In the genomic region with DNA sequence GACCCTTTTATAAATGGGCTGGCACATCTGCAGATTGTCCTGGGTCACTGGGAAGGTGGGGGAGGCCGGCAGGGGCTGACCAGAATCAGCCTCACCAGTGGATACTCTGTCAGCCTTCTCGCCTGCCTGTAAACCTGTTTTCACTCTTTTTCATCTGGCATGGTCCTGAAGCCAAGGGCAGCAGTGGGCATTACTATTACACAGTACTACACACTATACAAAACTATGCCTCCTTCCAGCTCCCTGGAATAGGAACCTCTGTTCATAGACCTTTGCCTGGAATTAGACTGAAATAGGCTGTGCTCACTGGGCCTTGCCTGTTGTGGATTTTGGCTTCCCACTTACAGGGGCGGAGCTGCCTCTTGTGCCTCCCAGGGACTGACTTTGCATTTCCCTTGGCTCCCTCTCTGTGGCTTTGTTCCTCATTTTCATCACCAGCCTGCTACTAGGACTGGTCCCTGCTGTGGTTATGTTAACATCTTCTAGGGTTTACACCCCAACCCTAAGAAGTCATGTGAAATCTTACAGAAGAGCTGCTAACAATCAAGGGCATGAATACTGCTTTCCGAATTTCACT, we compare ENCODE assay signal across 12 cellular contexts.
DNase-seq lines count a peak whose midpoint lies in the region; ATAC-seq, FAIRE-seq and TF ChIP-seq lines count a peak whose summit lies in the region.
"Had no signal": no experiment of that assay in that cellular context is flagged by ENCODE, and none has a peak within 500 bp of the region (broad histone marks: within the 10 kb centered on the region; RNA-seq: fewer than 3 reads in every experiment).

No MANE protein-coding gene starts in this region.

- no peak for TF ChIP-seq EP300 in GM12878 (IDR thresholded peaks at IDR 0.05; ENCODE audit: borderline replicate concordance in 1 of 2, control insufficient read depth in 1 of 2, low read depth in 2 of 2, low read length in 2 of 2)

- no peaks in the 10 kb centered on the region for H3K27me3 ChIP-seq in GM12878 (replicated peaks in 1 of 2; ENCODE audit: control insufficient read depth in 2 of 2, insufficient read depth in 2 of 2, low read length in 1 of 2)
- H3K27me3 ChIP-seq in subcutaneous abdominal adipose tissue (ENCODE audit: control insufficient read depth in 5 of 5, insufficient read depth in 4 of 5, low read length in 5 of 5), result no peaks in the 10 kb centered on the region
- H3K27me3 ChIP-seq: esophagus muscularis mucosa had no signal

- TF ChIP-seq POLR2A in GM12878 (IDR thresholded peaks at IDR 0.05; ENCODE audit: low read depth, low read length), result no peak

- TF ChIP-seq RAD21 in GM12878 (IDR thresholded peaks at IDR 0.05; ENCODE audit: insufficient read depth, low read depth, low read length), result no peak

- intact Hi-C loops in GM12878 (cut with micrococcal nuclease; ENCODE audit: unreplicated experiment), result no loop called here

- no peak overlapping the region; the same call in 1 of the 2 replicates for H3K9ac ChIP-seq in GM12878 (ENCODE audit: control insufficient read depth, insufficient read depth, low read length)
- peak overlapping the region in 1 of 5 donors; percentile 21 for H3K9ac ChIP-seq in subcutaneous abdominal adipose tissue (ENCODE audit: low read length in 5 of 5)

- BruUV-seq in GM12878 (replicated peaks; lab: Mats Ljungman, UMichigan), result no TSS peak

- H3K27ac Mint-ChIP-seq in T-helper 2 cell treated with Interferon-gamma antibody and Interleukin-4, amounts not matched to agents 5 μg/mL and 100 μg/mL, for 36 hours, result no peak overlapping the region
- H3K27ac Mint-ChIP-seq: stimulated activated memory B cell treated with anti-CD40 and anti-IgM and Interleukin-4, amounts not matched to agents 10 μg/mL and 1 μg/mL and 100 μg/mL, for 72 hours had no signal

- no peaks in the 10 kb centered on the region; the same call in 1 of the 3 replicates for H3K9me3 ChIP-seq in GM12878 (replicated peaks; ENCODE audit: control insufficient read depth, insufficient read depth, low read length)
- no peaks in the 10 kb centered on the region for H3K9me3 ChIP-seq in subcutaneous abdominal adipose tissue (ENCODE audit: control insufficient read depth in 5 of 5, low read length in 5 of 5)
- H3K9me3 ChIP-seq: esophagus muscularis mucosa had no signal

- H3K36me3 ChIP-seq in GM12878 (ENCODE audit: control insufficient read depth in 2 of 2, insufficient read depth in 2 of 2, low read length in 1 of 2) (no peaks in the 10 kb centered on the region; a peak in 1 of 4 replicates), subcutaneous abdominal adipose tissue (ENCODE audit: control insufficient read depth in 5 of 5, insufficient read depth in 5 of 5, low read length in 5 of 5) (peaks cover 0 to 6% (median 0%) of the 10 kb centered on the region in 5 donors)
- H3K36me3 ChIP-seq: esophagus muscularis mucosa had no signal

- CTCF ChIA-PET in GM12878 (lab: Yijun Ruan, JAX), result interaction anchor here (0.8 to 1.3 kb wide), 3 partner anchors 11 to 115 kb away, joined by 3 to 7 read pairs (median 3); no protein-coding TSS in a partner anchor

- no peaks in the 10 kb centered on the region; the same call in 1 of the 2 replicates for H4K20me1 ChIP-seq in GM12878 (ENCODE audit: control insufficient read depth, insufficient read depth)

- no peaks in the 10 kb centered on the region for H3K36me3 Mint-ChIP-seq in T-helper 2 cell treated with Interferon-gamma antibody and Interleukin-4, amounts not matched to agents 5 μg/mL and 100 μg/mL, for 36 hours (ENCODE audit: low read depth)

- SMC1A ChIA-PET in GM12878 (lab: Charles Lee; ENCODE audit: uncharacterized antibody, unreplicated experiment), result interaction anchor here (1.0 to 1.7 kb wide), 10 partner anchors 8 to 53 kb away, joined by 3 to 13 read pairs (median 4); no protein-coding TSS in a partner anchor

- in situ Hi-C loops in GM12878 (cut with MboI), result no loop called here

- ATAC-seq in GM12878, result peak; percentile 56
- ATAC-seq: stimulated activated memory B cell treated with anti-CD40 and anti-IgM and Interleukin-4, amounts not matched to agents 10 μg/mL and 1 μg/mL and 100 μg/mL, for 72 hours had no signal

- no peaks in the 10 kb centered on the region for H3K27me3 Mint-ChIP-seq in T-helper 2 cell treated with Interferon-gamma antibody and Interleukin-4, amounts not matched to agents 5 μg/mL and 100 μg/mL, for 36 hours (ENCODE audit: low read depth)
- H3K27me3 Mint-ChIP-seq: stimulated activated memory B cell treated with anti-CD40 and anti-IgM and Interleukin-4, amounts not matched to agents 10 μg/mL and 1 μg/mL and 100 μg/mL, for 72 hours had no signal

- no peak overlapping the region for H3K4me2 ChIP-seq in GM12878 (ENCODE audit: control insufficient read depth, insufficient read depth)

- no peak overlapping the region; the same call in 1 of the 2 replicates for H3K27ac ChIP-seq in GM12878 (ENCODE audit: control insufficient read depth, insufficient read depth)
- H3K27ac ChIP-seq in subcutaneous abdominal adipose tissue (ENCODE audit: low read depth, low read length), result peak overlapping the region; percentile 67

- H3K4me1 ChIP-seq in GM12878 (ENCODE audit: control insufficient read depth, insufficient read depth, low read length) (peaks cover 12% of the 10 kb centered on the region), subcutaneous abdominal adipose tissue (ENCODE audit: control insufficient read depth in 5 of 5, insufficient read depth in 5 of 5, low read length in 5 of 5) (peaks cover 3 to 40% (median 22%) of the 10 kb centered on the region in 5 donors)

- no peak overlapping the region for H2AFZ ChIP-seq in GM12878 (ENCODE audit: control insufficient read depth, low read depth, low read length)

- RAD21 ChIA-PET in GM12878 (lab: Charles Lee; ENCODE audit: unreplicated experiment), result interaction anchor here (1.0 kb wide), 1 partner anchor 23 kb away, joined by 3 read pairs; no protein-coding TSS in a partner anchor

- no peak overlapping the region for H3K4me3 ChIP-seq in GM12878
- H3K4me3 ChIP-seq in subcutaneous abdominal adipose tissue (ENCODE audit: low read depth in 1 of 5, low read length in 5 of 5), result no peak overlapping the region
- H3K4me3 ChIP-seq: esophagus muscularis mucosa had no signal

- H3K79me2 ChIP-seq in GM12878 (ENCODE audit: control insufficient read depth, insufficient read depth, low read length), result peaks cover 31% of the 10 kb centered on the region

- no peak for FAIRE-seq in GM12878 (lab: Jason Lieb, UNC)

- H3K4me3 Mint-ChIP-seq in T-helper 2 cell treated with Interferon-gamma antibody and Interleukin-4, amounts not matched to agents 5 μg/mL and 100 μg/mL, for 36 hours, result no peak overlapping the region
- H3K4me3 Mint-ChIP-seq: stimulated activated memory B cell treated with anti-CD40 and anti-IgM and Interleukin-4, amounts not matched to agents 10 μg/mL and 1 μg/mL and 100 μg/mL, for 72 hours had no signal

- WGBS in GM12878 (ENCODE audit: insufficient coverage, insufficient replicate concordance, low lambda C conversion rate, missing lambda C conversion rate), result 63% methylated on average over 4 of the region's 4 CpGs

- peaks cover 4% of the 10 kb centered on the region for H3K4me1 Mint-ChIP-seq in T-helper 2 cell treated with Interferon-gamma antibody and Interleukin-4, amounts not matched to agents 5 μg/mL and 100 μg/mL, for 36 hours (ENCODE audit: low read depth)

- H3K9me3 Mint-ChIP-seq in T-helper 2 cell treated with Interferon-gamma antibody and Interleukin-4, amounts not matched to agents 5 μg/mL and 100 μg/mL, for 36 hours, result no peaks in the 10 kb centered on the region
- H3K9me3 Mint-ChIP-seq: stimulated activated memory B cell treated with anti-CD40 and anti-IgM and Interleukin-4, amounts not matched to agents 10 μg/mL and 1 μg/mL and 100 μg/mL, for 72 hours had no signal

- DNase-seq in Kasumi-1 (lab: John Stamatoyannopoulos, UW) (peak; percentile 85 to 88), GM12878 (ENCODE audit: low read depth, low spot score) (no peak), kidney tubule cell (ENCODE audit: low spot score) (peak; percentile 49), NCI-H2081 (lab: John Stamatoyannopoulos, UW) (no peak), HT-29 (ENCODE audit: low spot score) (no peak)
- no peak for DNase-seq in T-helper 2 cell treated with Interferon-gamma antibody and Interleukin-4, amounts not matched to agents 5 μg/mL and 100 μg/mL, for 36 hours (ENCODE audit: low spot score)
- no peak for DNase-seq in stimulated activated CD4-positive, alpha-beta T cell treated with anti-CD3 and anti-CD28 coated beads, Interleukin-4, amount 100 ng/mL, for 1 hour
- DNase-seq: occipital lobe, SHP77 treated with DMSO at 0.1 percent for 48 hours had no signal

- POLR2A ChIA-PET in GM12878 (lab: Charles Lee), result interaction anchor here (0.9 to 1.5 kb wide), 3 partner anchors 10 to 58 kb away, joined by 3 to 6 read pairs (median 3); no protein-coding TSS in a partner anchor

- TF ChIP-seq CTCF in GM12878 (IDR thresholded peaks at IDR 0.05 in 2 of 3, conservative IDR thresholded peaks at IDR 0.05 in 1 of 3; ENCODE audit: control insufficient read depth in 2 of 3, extremely low read depth in 1 of 3, insufficient read depth in 1 of 3, low read depth in 3 of 3, low read length in 3 of 3), result no peak

TF ChIP-seq in GM12878, 131 proteins besides CTCF, POLR2A, EP300 and RAD21 (continues in another document):
- peak; percentile 30; the same call in 1 of the 2 replicates for TF ChIP-seq EED (IDR thresholded peaks at IDR 0.05; ENCODE audit: low read depth)
- TF ChIP-seq, protein P1, sequence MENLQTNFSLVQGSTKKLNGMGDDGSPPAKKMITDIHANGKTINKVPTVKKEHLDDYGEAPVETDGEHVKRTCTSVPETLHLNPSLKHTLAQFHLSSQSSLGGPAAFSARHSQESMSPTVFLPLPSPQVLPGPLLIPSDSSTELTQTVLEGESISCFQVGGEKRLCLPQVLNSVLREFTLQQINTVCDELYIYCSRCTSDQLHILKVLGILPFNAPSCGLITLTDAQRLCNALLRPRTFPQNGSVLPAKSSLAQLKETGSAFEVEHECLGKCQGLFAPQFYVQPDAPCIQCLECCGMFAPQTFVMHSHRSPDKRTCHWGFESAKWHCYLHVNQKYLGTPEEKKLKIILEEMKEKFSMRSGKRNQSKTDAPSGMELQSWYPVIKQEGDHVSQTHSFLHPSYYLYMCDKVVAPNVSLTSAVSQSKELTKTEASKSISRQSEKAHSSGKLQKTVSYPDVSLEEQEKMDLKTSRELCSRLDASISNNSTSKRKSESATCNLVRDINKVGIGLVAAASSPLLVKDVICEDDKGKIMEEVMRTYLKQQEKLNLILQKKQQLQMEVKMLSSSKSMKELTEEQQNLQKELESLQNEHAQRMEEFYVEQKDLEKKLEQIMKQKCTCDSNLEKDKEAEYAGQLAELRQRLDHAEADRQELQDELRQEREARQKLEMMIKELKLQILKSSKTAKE (IDR thresholded peaks at IDR 0.05; ENCODE audit: low read depth, poor library complexity, severe bottlenecking), result no peak
- peak; percentile 20; the same call in 1 of the 2 replicates for TF ChIP-seq RUNX3 (IDR thresholded peaks at IDR 0.05; ENCODE audit: low read length)
- no peak for TF ChIP-seq TCF3 (IDR thresholded peaks at IDR 0.05; ENCODE audit: borderline replicate concordance, insufficient read depth, low read depth, low read length)

Comparison
In these comparisons a context has a peak if more than half of its experiments do, and no peak if none do; other contexts are left out.
1. DNase-seq: peak in Kasumi-1 (2 of 2) and kidney tubule cell (single experiment); none in GM12878 (single experiment), T-helper 2 cell treated with Interferon-gamma antibody and Interleukin-4, amounts not matched to agents 5 μg/mL and 100 μg/mL, for 36 hours (single experiment), NCI-H2081 (0 of 2), HT-29 (single experiment) and stimulated activated CD4-positive, alpha-beta T cell treated with anti-CD3 and anti-CD28 coated beads, Interleukin-4, amount 100 ng/mL, for 1 hour (single experiment).